25 cellular contexts compared by ENCODE assay signal in the genomic region with DNA sequence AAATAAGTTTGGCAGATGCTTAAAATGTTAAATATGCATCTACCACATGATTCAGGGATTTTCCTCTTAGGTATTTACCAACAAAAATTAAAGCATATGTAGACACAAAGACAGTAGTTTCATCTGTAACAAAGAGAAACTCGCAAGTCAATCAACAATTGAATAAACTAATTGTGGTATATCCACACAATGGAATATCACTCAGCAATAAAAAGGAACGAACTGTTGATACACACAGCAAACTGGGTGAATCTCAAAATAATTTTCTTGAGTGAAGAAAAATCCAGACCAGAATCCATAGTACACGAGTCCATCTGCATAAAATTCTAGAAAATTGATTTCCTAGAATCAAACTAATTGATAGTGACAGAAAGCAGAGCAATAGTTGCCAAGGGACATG.
"Had no signal": no experiment of that assay in that cellular context is flagged by ENCODE, and none has a peak within 500 bp of the region (broad histone marks: within the 10 kb centered on the region; RNA-seq: fewer than 3 reads in every experiment).

No MANE protein-coding gene starts in this region.

- H3K27ac ChIP-seq: PC-9, Peyer's patch, SJSA1, SK-N-MC had no signal

- H3K4me3 ChIP-seq: MG63, PC-9, Peyer's patch, SJSA1, SK-N-MC had no signal

- H3K9me3 ChIP-seq: MG63, Peyer's patch had no signal

- H2AFZ ChIP-seq: PC-9 had no signal

- H3K4me2 ChIP-seq: PC-9 had no signal

- DNase-seq: Karpas-422; KG1; MG63; NCI-H1092 treated with DMSO at 0.1 percent for 48 hours; NCI-H1436; NCI-H187; NCI-H2029; NCI-H2081 treated with DMSO at 0.1 percent for 48 hours; NCI-H2171; NCI-H226; NCI-H446; NCI-H510A; NCI-H524 treated with DMSO at 0.1 percent for 48 hours; NCI-H69; NCI-H774; NK-92 treated with Interleukin-12 subunit alpha and Interleukin-12 subunit beta, amount 100 ng/mL, for 24 hours; OCI-M1; PC-9; Peyer's patch; SHP77 treated with DMSO at 0.1 percent for 48 hours; T-helper 1 cell; T-helper 17 cell had no signal

- H3K36me3 ChIP-seq: MG63, Peyer's patch had no signal

- ATAC-seq: Right ventricle myocardium inferior, T-helper 17 cell had no signal

- H3K27me3 ChIP-seq: MG63, Peyer's patch, SJSA1 had no signal
